In genomic region chr2:191688934-191689695, GRCh38 we compare ENCODE assay signal across 1 cellular context.
TF ChIP-seq lines count a peak whose summit lies in the region.

No MANE protein-coding gene starts in this region.

TF ChIP-seq in HepG2, 621 proteins besides CTCF, POLR2A, EP300 and RAD21 (continued from another document and continues in another):
- TF ChIP-seq ZNF543 (CRISPR knock-in tag; IDR thresholded peaks at IDR 0.05), result no peak
- TF ChIP-seq SOX6 (IDR thresholded peaks at IDR 0.05), result no peak
- TF ChIP-seq SOX6 (CRISPR knock-in tag; IDR thresholded peaks at IDR 0.05), result peak; percentile 82
- TF ChIP-seq MXD1 (CRISPR knock-in tag; IDR thresholded peaks at IDR 0.05), result no peak
- no peak for TF ChIP-seq KDM6A (CRISPR knock-in tag; IDR thresholded peaks at IDR 0.05; ENCODE audit: low read depth)
- TF ChIP-seq E2F2 (CRISPR knock-in tag; IDR thresholded peaks at IDR 0.05; ENCODE audit: borderline replicate concordance), result no peak
- no peak for TF ChIP-seq ZNF20 (CRISPR knock-in tag; IDR thresholded peaks at IDR 0.05)
- no peak for TF ChIP-seq GZF1 (CRISPR knock-in tag; IDR thresholded peaks at IDR 0.05)
- TF ChIP-seq TAF1 (CRISPR knock-in tag; IDR thresholded peaks at IDR 0.05), result no peak
- no peak for TF ChIP-seq ZNF569 (CRISPR knock-in tag; IDR thresholded peaks at IDR 0.05; ENCODE audit: borderline replicate concordance)
- TF ChIP-seq ZNF121 (CRISPR knock-in tag; IDR thresholded peaks at IDR 0.05), result no peak
- TF ChIP-seq, protein P1, sequence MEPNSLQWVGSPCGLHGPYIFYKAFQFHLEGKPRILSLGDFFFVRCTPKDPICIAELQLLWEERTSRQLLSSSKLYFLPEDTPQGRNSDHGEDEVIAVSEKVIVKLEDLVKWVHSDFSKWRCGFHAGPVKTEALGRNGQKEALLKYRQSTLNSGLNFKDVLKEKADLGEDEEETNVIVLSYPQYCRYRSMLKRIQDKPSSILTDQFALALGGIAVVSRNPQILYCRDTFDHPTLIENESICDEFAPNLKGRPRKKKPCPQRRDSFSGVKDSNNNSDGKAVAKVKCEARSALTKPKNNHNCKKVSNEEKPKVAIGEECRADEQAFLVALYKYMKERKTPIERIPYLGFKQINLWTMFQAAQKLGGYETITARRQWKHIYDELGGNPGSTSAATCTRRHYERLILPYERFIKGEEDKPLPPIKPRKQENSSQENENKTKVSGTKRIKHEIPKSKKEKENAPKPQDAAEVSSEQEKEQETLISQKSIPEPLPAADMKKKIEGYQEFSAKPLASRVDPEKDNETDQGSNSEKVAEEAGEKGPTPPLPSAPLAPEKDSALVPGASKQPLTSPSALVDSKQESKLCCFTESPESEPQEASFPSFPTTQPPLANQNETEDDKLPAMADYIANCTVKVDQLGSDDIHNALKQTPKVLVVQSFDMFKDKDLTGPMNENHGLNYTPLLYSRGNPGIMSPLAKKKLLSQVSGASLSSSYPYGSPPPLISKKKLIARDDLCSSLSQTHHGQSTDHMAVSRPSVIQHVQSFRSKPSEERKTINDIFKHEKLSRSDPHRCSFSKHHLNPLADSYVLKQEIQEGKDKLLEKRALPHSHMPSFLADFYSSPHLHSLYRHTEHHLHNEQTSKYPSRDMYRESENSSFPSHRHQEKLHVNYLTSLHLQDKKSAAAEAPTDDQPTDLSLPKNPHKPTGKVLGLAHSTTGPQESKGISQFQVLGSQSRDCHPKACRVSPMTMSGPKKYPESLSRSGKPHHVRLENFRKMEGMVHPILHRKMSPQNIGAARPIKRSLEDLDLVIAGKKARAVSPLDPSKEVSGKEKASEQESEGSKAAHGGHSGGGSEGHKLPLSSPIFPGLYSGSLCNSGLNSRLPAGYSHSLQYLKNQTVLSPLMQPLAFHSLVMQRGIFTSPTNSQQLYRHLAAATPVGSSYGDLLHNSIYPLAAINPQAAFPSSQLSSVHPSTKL (CRISPR knock-in tag; IDR thresholded peaks at IDR 0.05), result peak; percentile 64
- TF ChIP-seq, protein P2, sequence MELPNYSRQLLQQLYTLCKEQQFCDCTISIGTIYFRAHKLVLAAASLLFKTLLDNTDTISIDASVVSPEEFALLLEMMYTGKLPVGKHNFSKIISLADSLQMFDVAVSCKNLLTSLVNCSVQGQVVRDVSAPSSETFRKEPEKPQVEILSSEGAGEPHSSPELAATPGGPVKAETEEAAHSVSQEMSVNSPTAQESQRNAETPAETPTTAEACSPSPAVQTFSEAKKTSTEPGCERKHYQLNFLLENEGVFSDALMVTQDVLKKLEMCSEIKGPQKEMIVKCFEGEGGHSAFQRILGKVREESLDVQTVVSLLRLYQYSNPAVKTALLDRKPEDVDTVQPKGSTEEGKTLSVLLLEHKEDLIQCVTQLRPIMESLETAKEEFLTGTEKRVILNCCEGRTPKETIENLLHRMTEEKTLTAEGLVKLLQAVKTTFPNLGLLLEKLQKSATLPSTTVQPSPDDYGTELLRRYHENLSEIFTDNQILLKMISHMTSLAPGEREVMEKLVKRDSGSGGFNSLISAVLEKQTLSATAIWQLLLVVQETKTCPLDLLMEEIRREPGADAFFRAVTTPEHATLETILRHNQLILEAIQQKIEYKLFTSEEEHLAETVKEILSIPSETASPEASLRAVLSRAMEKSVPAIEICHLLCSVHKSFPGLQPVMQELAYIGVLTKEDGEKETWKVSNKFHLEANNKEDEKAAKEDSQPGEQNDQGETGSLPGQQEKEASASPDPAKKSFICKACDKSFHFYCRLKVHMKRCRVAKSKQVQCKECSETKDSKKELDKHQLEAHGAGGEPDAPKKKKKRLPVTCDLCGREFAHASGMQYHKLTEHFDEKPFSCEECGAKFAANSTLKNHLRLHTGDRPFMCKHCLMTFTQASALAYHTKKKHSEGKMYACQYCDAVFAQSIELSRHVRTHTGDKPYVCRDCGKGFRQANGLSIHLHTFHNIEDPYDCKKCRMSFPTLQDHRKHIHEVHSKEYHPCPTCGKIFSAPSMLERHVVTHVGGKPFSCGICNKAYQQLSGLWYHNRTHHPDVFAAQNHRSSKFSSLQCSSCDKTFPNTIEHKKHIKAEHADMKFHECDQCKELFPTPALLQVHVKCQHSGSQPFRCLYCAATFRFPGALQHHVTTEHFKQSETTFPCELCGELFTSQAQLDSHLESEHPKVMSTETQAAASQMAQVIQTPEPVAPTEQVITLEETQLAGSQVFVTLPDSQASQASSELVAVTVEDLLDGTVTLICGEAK (IDR thresholded peaks at IDR 0.05), result no peak
- TF ChIP-seq, protein P2 (CRISPR knock-in tag; IDR thresholded peaks at IDR 0.05), result no peak
- no peak for TF ChIP-seq GTF2F1 (IDR thresholded peaks at IDR 0.05; ENCODE audit: low read length)
- no peak for TF ChIP-seq AKAP8 (CRISPR knock-in tag; IDR thresholded peaks at IDR 0.05)
- no peak for TF ChIP-seq ZMYM3 (CRISPR knock-in tag; IDR thresholded peaks at IDR 0.05)
- TF ChIP-seq SOX5 (CRISPR knock-in tag; IDR thresholded peaks at IDR 0.05; ENCODE audit: borderline replicate concordance), result peak; percentile 87
- no peak for TF ChIP-seq SRSF1 (optimal IDR thresholded peaks at IDR 0.05; ENCODE audit: low read depth, low read length)
- TF ChIP-seq ETV5 (CRISPR knock-in tag; IDR thresholded peaks at IDR 0.05; ENCODE audit: borderline replicate concordance), result no peak
- TF ChIP-seq MAF1 (CRISPR knock-in tag; IDR thresholded peaks at IDR 0.05; ENCODE audit: borderline replicate concordance), result no peak
- no peak for TF ChIP-seq NFIB (CRISPR knock-in tag; IDR thresholded peaks at IDR 0.05; ENCODE audit: borderline replicate concordance)
- TF ChIP-seq CEBPB (IDR thresholded peaks at IDR 0.05; ENCODE audit: borderline replicate concordance, low read depth, low read length), result peak; percentile 43; the same call in 1 of the 2 replicates
- TF ChIP-seq, protein P3, sequence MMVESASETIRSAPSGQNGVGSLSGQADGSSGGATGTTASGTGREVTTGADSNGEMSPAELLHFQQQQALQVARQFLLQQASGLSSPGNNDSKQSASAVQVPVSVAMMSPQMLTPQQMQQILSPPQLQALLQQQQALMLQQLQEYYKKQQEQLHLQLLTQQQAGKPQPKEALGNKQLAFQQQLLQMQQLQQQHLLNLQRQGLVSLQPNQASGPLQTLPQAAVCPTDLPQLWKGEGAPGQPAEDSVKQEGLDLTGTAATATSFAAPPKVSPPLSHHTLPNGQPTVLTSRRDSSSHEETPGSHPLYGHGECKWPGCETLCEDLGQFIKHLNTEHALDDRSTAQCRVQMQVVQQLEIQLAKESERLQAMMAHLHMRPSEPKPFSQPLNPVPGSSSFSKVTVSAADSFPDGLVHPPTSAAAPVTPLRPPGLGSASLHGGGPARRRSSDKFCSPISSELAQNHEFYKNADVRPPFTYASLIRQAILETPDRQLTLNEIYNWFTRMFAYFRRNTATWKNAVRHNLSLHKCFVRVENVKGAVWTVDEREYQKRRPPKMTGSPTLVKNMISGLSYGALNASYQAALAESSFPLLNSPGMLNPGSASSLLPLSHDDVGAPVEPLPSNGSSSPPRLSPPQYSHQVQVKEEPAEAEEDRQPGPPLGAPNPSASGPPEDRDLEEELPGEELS (CRISPR knock-in tag; IDR thresholded peaks at IDR 0.05), result no peak
- TF ChIP-seq FOXK2 (IDR thresholded peaks at IDR 0.05), result no peak
- no peak for TF ChIP-seq TOPORS (CRISPR knock-in tag; IDR thresholded peaks at IDR 0.05)
- TF ChIP-seq, protein P4, sequence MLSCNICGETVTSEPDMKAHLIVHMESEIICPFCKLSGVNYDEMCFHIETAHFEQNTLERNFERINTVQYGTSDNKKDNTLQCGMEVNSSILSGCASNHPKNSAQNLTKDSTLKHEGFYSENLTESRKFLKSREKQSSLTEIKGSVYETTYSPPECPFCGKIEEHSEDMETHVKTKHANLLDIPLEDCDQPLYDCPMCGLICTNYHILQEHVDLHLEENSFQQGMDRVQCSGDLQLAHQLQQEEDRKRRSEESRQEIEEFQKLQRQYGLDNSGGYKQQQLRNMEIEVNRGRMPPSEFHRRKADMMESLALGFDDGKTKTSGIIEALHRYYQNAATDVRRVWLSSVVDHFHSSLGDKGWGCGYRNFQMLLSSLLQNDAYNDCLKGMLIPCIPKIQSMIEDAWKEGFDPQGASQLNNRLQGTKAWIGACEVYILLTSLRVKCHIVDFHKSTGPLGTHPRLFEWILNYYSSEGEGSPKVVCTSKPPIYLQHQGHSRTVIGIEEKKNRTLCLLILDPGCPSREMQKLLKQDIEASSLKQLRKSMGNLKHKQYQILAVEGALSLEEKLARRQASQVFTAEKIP (CRISPR knock-in tag; IDR thresholded peaks at IDR 0.05; ENCODE audit: borderline replicate concordance), result no peak
- no peak for TF ChIP-seq AGO2 (optimal IDR thresholded peaks at IDR 0.05; ENCODE audit: low read depth, low read length)
- peak; percentile 51 for TF ChIP-seq FOXA3 (CRISPR knock-in tag; IDR thresholded peaks at IDR 0.05)
- TF ChIP-seq U2AF1 (optimal IDR thresholded peaks at IDR 0.05; ENCODE audit: low read depth, low read length), result no peak
- peak; percentile 28; the same call in 1 of the 2 replicates for TF ChIP-seq ZSCAN9 (CRISPR knock-in tag; IDR thresholded peaks at IDR 0.05; ENCODE audit: borderline replicate concordance)
- TF ChIP-seq, protein P5, sequence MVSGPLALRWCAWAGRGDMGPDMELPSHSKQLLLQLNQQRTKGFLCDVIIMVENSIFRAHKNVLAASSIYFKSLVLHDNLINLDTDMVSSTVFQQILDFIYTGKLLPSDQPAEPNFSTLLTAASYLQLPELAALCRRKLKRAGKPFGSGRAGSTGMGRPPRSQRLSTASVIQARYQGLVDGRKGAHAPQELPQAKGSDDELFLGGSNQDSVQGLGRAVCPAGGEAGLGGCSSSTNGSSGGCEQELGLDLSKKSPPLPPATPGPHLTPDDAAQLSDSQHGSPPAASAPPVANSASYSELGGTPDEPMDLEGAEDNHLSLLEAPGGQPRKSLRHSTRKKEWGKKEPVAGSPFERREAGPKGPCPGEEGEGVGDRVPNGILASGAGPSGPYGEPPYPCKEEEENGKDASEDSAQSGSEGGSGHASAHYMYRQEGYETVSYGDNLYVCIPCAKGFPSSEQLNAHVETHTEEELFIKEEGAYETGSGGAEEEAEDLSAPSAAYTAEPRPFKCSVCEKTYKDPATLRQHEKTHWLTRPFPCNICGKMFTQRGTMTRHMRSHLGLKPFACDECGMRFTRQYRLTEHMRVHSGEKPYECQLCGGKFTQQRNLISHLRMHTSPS (CRISPR knock-in tag; IDR thresholded peaks at IDR 0.05; ENCODE audit: low read depth), result no peak
- TF ChIP-seq KMT2B (CRISPR knock-in tag; IDR thresholded peaks at IDR 0.05), result no peak
- no peak for TF ChIP-seq NR2F6 (IDR thresholded peaks at IDR 0.05)
- no peak for TF ChIP-seq NR2F6 (CRISPR knock-in tag; IDR thresholded peaks at IDR 0.05)
- TF ChIP-seq ZNF331 (CRISPR knock-in tag; IDR thresholded peaks at IDR 0.05), result no peak; the same call in 1 of the 2 replicates
- 0 out of 2 replicates have a peak, but pooled peaks have one; percentile 20 for TF ChIP-seq TARDBP (CRISPR knock-in tag; IDR thresholded peaks at IDR 0.05)
- no peak for TF ChIP-seq NR2F2 (IDR thresholded peaks at IDR 0.05; ENCODE audit: borderline replicate concordance, low read depth)
- TF ChIP-seq, protein P6, sequence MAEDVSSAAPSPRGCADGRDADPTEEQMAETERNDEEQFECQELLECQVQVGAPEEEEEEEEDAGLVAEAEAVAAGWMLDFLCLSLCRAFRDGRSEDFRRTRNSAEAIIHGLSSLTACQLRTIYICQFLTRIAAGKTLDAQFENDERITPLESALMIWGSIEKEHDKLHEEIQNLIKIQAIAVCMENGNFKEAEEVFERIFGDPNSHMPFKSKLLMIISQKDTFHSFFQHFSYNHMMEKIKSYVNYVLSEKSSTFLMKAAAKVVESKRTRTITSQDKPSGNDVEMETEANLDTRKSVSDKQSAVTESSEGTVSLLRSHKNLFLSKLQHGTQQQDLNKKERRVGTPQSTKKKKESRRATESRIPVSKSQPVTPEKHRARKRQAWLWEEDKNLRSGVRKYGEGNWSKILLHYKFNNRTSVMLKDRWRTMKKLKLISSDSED (CRISPR knock-in tag; IDR thresholded peaks at IDR 0.05), result no peak
- TF ChIP-seq, protein P7, sequence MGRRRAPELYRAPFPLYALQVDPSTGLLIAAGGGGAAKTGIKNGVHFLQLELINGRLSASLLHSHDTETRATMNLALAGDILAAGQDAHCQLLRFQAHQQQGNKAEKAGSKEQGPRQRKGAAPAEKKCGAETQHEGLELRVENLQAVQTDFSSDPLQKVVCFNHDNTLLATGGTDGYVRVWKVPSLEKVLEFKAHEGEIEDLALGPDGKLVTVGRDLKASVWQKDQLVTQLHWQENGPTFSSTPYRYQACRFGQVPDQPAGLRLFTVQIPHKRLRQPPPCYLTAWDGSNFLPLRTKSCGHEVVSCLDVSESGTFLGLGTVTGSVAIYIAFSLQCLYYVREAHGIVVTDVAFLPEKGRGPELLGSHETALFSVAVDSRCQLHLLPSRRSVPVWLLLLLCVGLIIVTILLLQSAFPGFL (CRISPR knock-in tag; IDR thresholded peaks at IDR 0.05), result no peak
